ENCODE assay signal across 11 cellular contexts in the genomic region with DNA sequence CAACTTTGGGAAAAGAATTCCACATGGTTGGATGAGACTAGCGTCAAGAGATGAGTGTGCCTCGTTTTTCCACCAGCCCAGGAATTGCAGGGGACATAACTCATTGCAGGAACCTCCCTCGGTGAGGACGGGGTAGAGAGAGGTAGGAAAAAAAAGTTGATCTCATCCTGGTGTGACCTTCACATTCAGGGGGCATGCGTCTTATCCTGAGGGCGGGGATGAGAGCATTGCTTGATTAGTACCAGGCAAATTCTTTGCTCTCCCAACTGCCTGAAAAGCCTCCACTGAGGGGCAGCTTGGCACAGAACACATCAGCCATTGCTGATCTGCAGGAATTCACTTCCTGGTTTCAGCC. TPM values are rescaled to one million over a fixed set of nuclear protein-coding genes. Genes with fewer than 3 reads are reported as not detected.
A peak's percentile ranks its signal among the peaks of the same experiment; 100 is the strongest.
DNase-seq lines count a peak whose midpoint lies in the region; ATAC-seq, FAIRE-seq and TF ChIP-seq lines count a peak whose summit lies in the region.
"Had no signal": no experiment of that assay in that cellular context is flagged by ENCODE, and none has a peak within 500 bp of the region (broad histone marks: within the 10 kb centered on the region; RNA-seq: fewer than 3 reads in every experiment).

No MANE protein-coding gene starts in this region.

- no peaks in the 10 kb centered on the region for H3K79me1 ChIP-seq in H1 (ENCODE audit: low read depth, low read length)

- H3K4ac ChIP-seq in H1 (replicated peaks; ENCODE audit: insufficient read length, low read depth, low read length), result no peak overlapping the region

- H2AFZ ChIP-seq in H1 (ENCODE audit: low read length), result peak overlapping the region; percentile 55; the same call in 1 of the 2 replicates

- no peak overlapping the region for H3K56ac ChIP-seq in H1 (replicated peaks; ENCODE audit: insufficient read length, low read depth, low read length)

- H3K18ac ChIP-seq in H1 (ENCODE audit: extremely low read depth, low read length), result no peak overlapping the region

- no peaks in the 10 kb centered on the region for H4K20me1 ChIP-seq in H1 (replicated peaks in 1 of 2; ENCODE audit: control insufficient read depth in 1 of 2, insufficient read depth in 2 of 2, low read length in 2 of 2)

- H2AK5ac ChIP-seq in H1 (ENCODE audit: low read depth, low read length), result no peak overlapping the region

- peaks cover 21% of the 10 kb centered on the region for H3K36me3 Mint-ChIP-seq in CD4-positive, CD25-positive, alpha-beta regulatory T cell
- no peaks in the 10 kb centered on the region for H3K36me3 Mint-ChIP-seq in nephron (ENCODE audit: low read depth)
- peaks cover 15% of the 10 kb centered on the region for H3K36me3 Mint-ChIP-seq in activated T-cell treated with anti-CD3 and anti-CD28 coated beads, Interleukin-2, amount 50 U/mL, for 4 hours (ENCODE audit: insufficient read depth)

- H4K8ac ChIP-seq in H1 (ENCODE audit: extremely low read depth, insufficient read depth, low read length), result no peak overlapping the region

- H3K4me1 Mint-ChIP-seq in CD4-positive, CD25-positive, alpha-beta regulatory T cell, result peaks cover 5 to 31% (median 15%) of the 10 kb centered on the region in 4 donors
- H3K4me1 Mint-ChIP-seq in nephron, result peaks cover 15% of the 10 kb centered on the region
- H3K4me1 Mint-ChIP-seq in activated T-cell treated with anti-CD3 and anti-CD28 coated beads, Interleukin-2, amount 50 U/mL, for 4 hours (ENCODE audit: low read depth), result peaks cover 11% of the 10 kb centered on the region

- peak overlapping the region; percentile 63 for H3K27ac ChIP-seq in CD4-positive, CD25-positive, alpha-beta regulatory T cell (ENCODE audit: insufficient read depth, low read length, poor library complexity, severe bottlenecking)
- no peak overlapping the region for H3K27ac ChIP-seq in H1 (ENCODE audit: low read depth, low read length)
- H3K27ac ChIP-seq in tibial artery, result no peak overlapping the region

- H3K4me2 ChIP-seq in H1 (ENCODE audit: insufficient read depth in 1 of 2, low read depth in 2 of 2, low read length in 2 of 2), result peak overlapping the region; percentile 0 to 48; a peak in 2 of 4 replicates

- no peaks in the 10 kb centered on the region for H3K27me3 Mint-ChIP-seq in CD4-positive, CD25-positive, alpha-beta regulatory T cell
- H3K27me3 Mint-ChIP-seq in nephron (ENCODE audit: low read depth), result peaks cover 7% of the 10 kb centered on the region
- no peaks in the 10 kb centered on the region for H3K27me3 Mint-ChIP-seq in activated T-cell treated with anti-CD3 and anti-CD28 coated beads, Interleukin-2, amount 50 U/mL, for 4 hours (ENCODE audit: low read depth)
- H3K27me3 Mint-ChIP-seq: activated T-cell treated with anti-CD3 and anti-CD28 coated beads, Interleukin-2, amount 50 U/mL, for 24 hours had no signal

- no peak overlapping the region for H4K91ac ChIP-seq in H1 (replicated peaks; ENCODE audit: insufficient read length, low read length)

- H3K36me3 ChIP-seq in CD4-positive, CD25-positive, alpha-beta regulatory T cell (ENCODE audit: control insufficient read depth, insufficient read depth, low read length), result peaks cover 31% of the 10 kb centered on the region
- H3K36me3 ChIP-seq in H1 (ENCODE audit: control insufficient read depth in 2 of 4, insufficient read depth in 4 of 4, low read length in 3 of 4), result peaks cover 0 to 18% (median under 1%) of the 10 kb centered on the region in 4 experiments; a peak in 4 of 8 replicates
- H3K36me3 ChIP-seq in tibial artery, result peaks cover 29 to 33% (median 29%) of the 10 kb centered on the region in 3 donors
- H3K36me3 ChIP-seq: breast epithelium had no signal

- no peaks in the 10 kb centered on the region for H3K27me3 ChIP-seq in CD4-positive, CD25-positive, alpha-beta regulatory T cell (ENCODE audit: control insufficient read depth, insufficient read depth, low read length)
- H3K27me3 ChIP-seq in H1 (replicated peaks in 1 of 4; ENCODE audit: control insufficient read depth in 3 of 4, extremely low read depth in 1 of 4, insufficient read depth in 3 of 4, low read length in 3 of 4) (no peaks in the 10 kb centered on the region), tibial artery (no peaks in the 10 kb centered on the region)
- H3K27me3 ChIP-seq: breast epithelium had no signal

- no peaks in the 10 kb centered on the region for H3K23me2 ChIP-seq in H1 (ENCODE audit: low read depth, low read length)

- TF ChIP-seq CTCF in H1 (IDR thresholded peaks at IDR 0.05; ENCODE audit: control extremely low read depth in 1 of 3, insufficient read depth in 1 of 3, low read depth in 1 of 3, low read length in 3 of 3), result no peak
- TF ChIP-seq CTCF in nephron (IDR thresholded peaks at IDR 0.05; ENCODE audit: unreplicated experiment in 3 of 3), result no peak
- no peak for TF ChIP-seq CTCF in tibial artery (IDR thresholded peaks at IDR 0.05)

- peak; percentile 16 for FAIRE-seq in HTR-8/SVneo (lab: Jason Lieb, UNC)
- no peak for FAIRE-seq in H1 (lab: Jason Lieb, UNC)

- ATAC-seq in CD4-positive, CD25-positive, alpha-beta regulatory T cell (ENCODE audit: low read depth in 2 of 2), result no peak
- ATAC-seq in HG02885 (IDR thresholded peaks at IDR 0.05; ENCODE audit: poor library complexity, unreplicated experiment), result no peak
- no peak for ATAC-seq in activated T-cell treated with anti-CD3 and anti-CD28 coated beads, Interleukin-2, amount 50 U/mL, for 4 hours

- peak overlapping the region in 1 of 4 donors; percentile 52 for H3K4me3 Mint-ChIP-seq in CD4-positive, CD25-positive, alpha-beta regulatory T cell
- H3K4me3 Mint-ChIP-seq in nephron, result peak overlapping the region; percentile 44 to 70 (median 54)
- H3K4me3 Mint-ChIP-seq in activated T-cell treated with anti-CD3 and anti-CD28 coated beads, Interleukin-2, amount 50 U/mL, for 4 hours, result no peak overlapping the region
- H3K4me3 Mint-ChIP-seq: activated T-cell treated with anti-CD3 and anti-CD28 coated beads, Interleukin-2, amount 50 U/mL, for 24 hours had no signal

- H3K4me1 ChIP-seq in CD4-positive, CD25-positive, alpha-beta regulatory T cell (ENCODE audit: control insufficient read depth, insufficient read depth, low read length, poor library complexity, severe bottlenecking), result peaks cover 10% of the 10 kb centered on the region
- H3K4me1 ChIP-seq in H1 (replicated peaks in 1 of 4; ENCODE audit: control insufficient read depth in 3 of 4, insufficient read depth in 4 of 4, low read length in 3 of 4), result peaks cover 4 to 12% (median 7%) of the 10 kb centered on the region in 4 experiments
- peaks cover 0 to 10% (median 7%) of the 10 kb centered on the region in 4 donors for H3K4me1 ChIP-seq in tibial artery
- H3K4me1 ChIP-seq: breast epithelium had no signal

- POLR2A ChIA-PET in H1 (lab: Charles Lee; ENCODE audit: partially characterized antibody), result interaction anchor here (0.7 to 1.6 kb wide), 2 partner anchors 10 to 46 kb away, joined by 3 to 6 read pairs; no protein-coding TSS in a partner anchor

- no peak for TF ChIP-seq RAD21 in H1 (IDR thresholded peaks at IDR 0.05 in 1 of 2, conservative IDR thresholded peaks at IDR 0.05 in 1 of 2; ENCODE audit: low read depth in 2 of 2, low read length in 2 of 2)

- no peak overlapping the region for H2BK12ac ChIP-seq in H1 (ENCODE audit: low read depth, low read length)

- no peak for DNase-seq in CD4-positive, CD25-positive, alpha-beta regulatory T cell
- DNase-seq in HTR-8/SVneo (ENCODE audit: insufficient read length, low spot score) (no peak), H1 (ENCODE audit: low read depth in 1 of 2, low spot score in 2 of 2) (no peak), tibial artery (no peak), erythroblast (lab: John Stamatoyannopoulos, UW) (no peak)
- no peak for DNase-seq in activated T-cell treated with anti-CD3 and anti-CD28 coated beads, Interleukin-2, amount 50 U/mL, for 4 hours

- H3K23ac ChIP-seq in H1 (ENCODE audit: insufficient read length), result no peak overlapping the region

- TF ChIP-seq EP300 in H1 (IDR thresholded peaks at IDR 0.05; ENCODE audit: borderline replicate concordance in 1 of 2, low read depth in 2 of 2, low read length in 2 of 2), result no peak

- H3K9me3 ChIP-seq in CD4-positive, CD25-positive, alpha-beta regulatory T cell (ENCODE audit: control insufficient read depth in 2 of 2, low read length in 2 of 2), result no peaks in the 10 kb centered on the region
- H3K9me3 ChIP-seq in H1 (ENCODE audit: insufficient read depth in 2 of 2, low read depth in 1 of 2, low read length in 1 of 2) (no peaks in the 10 kb centered on the region), tibial artery (no peaks in the 10 kb centered on the region)
- H3K9me3 ChIP-seq: breast epithelium had no signal

- H3K4me3 ChIP-seq in CD4-positive, CD25-positive, alpha-beta regulatory T cell (ENCODE audit: low read depth, low read length), result no peak overlapping the region
- 0 out of 8 replicates have a peak overlapping the region, but pooled peaks of 1 of the 4 experiments have one; percentile 19 for H3K4me3 ChIP-seq in H1 (ENCODE audit: extremely low read depth in 1 of 4, insufficient read depth in 2 of 4, low read depth in 3 of 4, low read length in 4 of 4)
- H3K4me3 ChIP-seq in tibial artery, result no peak overlapping the region

- TF ChIP-seq POLR2A in H1 (IDR thresholded peaks at IDR 0.05; ENCODE audit: control extremely low read depth in 1 of 2, low read depth in 2 of 2, low read length in 2 of 2) (no peak), erythroblast (IDR thresholded peaks at IDR 0.05; ENCODE audit: low read length) (no peak)

- intact Hi-C loops in tibial artery (cut with DNase I; ENCODE audit: low total_unique reads), result loop anchor here (2.0 kb wide), 1 partner anchor 21 kb away; no protein-coding TSS in a partner anchor

- no peak overlapping the region for H2BK5ac ChIP-seq in H1 (ENCODE audit: low read depth, low read length)

- H2BK20ac ChIP-seq in H1 (ENCODE audit: low read length), result no peak overlapping the region

- H3K9ac ChIP-seq in H1 (replicated peaks in 1 of 4; ENCODE audit: extremely low read depth in 1 of 4, low read depth in 3 of 4, low read length in 3 of 4), result no peak overlapping the region

- peaks cover 0 to 2% (median 0%) of the 10 kb centered on the region in 7 donors for H3K9me3 Mint-ChIP-seq in CD4-positive, CD25-positive, alpha-beta regulatory T cell
- H3K9me3 Mint-ChIP-seq in nephron, result no peaks in the 10 kb centered on the region
- H3K9me3 Mint-ChIP-seq in activated T-cell treated with anti-CD3 and anti-CD28 coated beads, Interleukin-2, amount 50 U/mL, for 4 hours, result no peaks in the 10 kb centered on the region
- H3K9me3 Mint-ChIP-seq: activated T-cell treated with anti-CD3 and anti-CD28 coated beads, Interleukin-2, amount 50 U/mL, for 24 hours had no signal

- H4K5ac ChIP-seq in H1 (ENCODE audit: insufficient read length, low read depth, low read length), result no peak overlapping the region

- H2BK120ac ChIP-seq in H1 (replicated peaks; ENCODE audit: low read depth, low read length), result no peak overlapping the region

- peak overlapping the region; percentile 36 to 76 (median 62) for H3K27ac Mint-ChIP-seq in CD4-positive, CD25-positive, alpha-beta regulatory T cell
- H3K27ac Mint-ChIP-seq in nephron, result peak overlapping the region; percentile 19 to 68 (median 53)

- WGBS in H1 (ENCODE audit: extremely low coverage in 1 of 2, insufficient coverage in 1 of 2, insufficient read length in 1 of 2, insufficient replicate concordance in 2 of 2, low coverage in 1 of 2, low lambda C conversion rate in 2 of 2, missing lambda C conversion rate in 1 of 2), 2 experiments, result 69% methylated on average over 6 of the region's 6 CpGs; no CpG with 5 or more reads in 1 of the 2 experiments

- no peaks in the 10 kb centered on the region for H3K79me2 ChIP-seq in H1 (ENCODE audit: control insufficient read depth in 1 of 2, insufficient read depth in 2 of 2, low read length in 2 of 2)

- CTCF ChIA-PET in H1 (lab: Charles Lee; ENCODE audit: partially characterized antibody), result interaction anchor here (0.9 to 4.1 kb wide), 15 partner anchors 10 to 133 kb away, joined by 3 to 15 read pairs (median 5); a partner anchor contains a TSS

- H3K14ac ChIP-seq in H1 (ENCODE audit: insufficient read length), result no peak overlapping the region

- no peak overlapping the region for H2BK15ac ChIP-seq in H1 (ENCODE audit: low read length)

RNA-seq across cellular contexts. Expression of gene TLDC2, which starts 11.8 kb away (rescaled TPM):
- total RNA-seq in CD4-positive, CD25-positive, alpha-beta regulatory T cell, result not detected
- polyA plus RNA-seq in CD4-positive, CD25-positive, alpha-beta regulatory T cell, result under 1 TPM; 0.32 to 0.57 (median 0.41) TPM
- 0.23 and 0.34 TPM in 2 replicates for total RNA-seq in H1 (2021; fragmentation: NEBNext Ultra II Directional; extraction: Animal tissue kit (Norgen Biotek cat#: 25700))
- polyA plus RNA-seq in H1 (2011; rRNA removed), result 0.20 and 0.29 TPM in 2 replicates
- polyA plus RNA-seq in H1 (2011; cell fraction: cytosol; rRNA removed), result 0.25 TPM
- 0.17 TPM for polyA plus RNA-seq in H1 (2011; cell fraction: nucleus; rRNA removed)
- 0.42 to 0.85 TPM (median 0.63 TPM) in 4 replicates for polyA plus RNA-seq in H1 (2012, experiment 1 of 2)
- 0.37 TPM for polyA plus RNA-seq in H1 (2012, experiment 2 of 2)
- 0.06 TPM for polyA plus RNA-seq in H1 (2013, experiment 1 of 2)
- polyA plus RNA-seq in H1 (2013, experiment 2 of 2), result 0.13 TPM
- 0.20 TPM in 1 of 2 replicates, not detected in the other for polyA minus RNA-seq in H1 (2011; rRNA and poly(A)+ RNA removed)
- polyA minus RNA-seq in H1 (2011; cell fraction: cytosol; rRNA and poly(A)+ RNA removed), result not detected
- polyA minus RNA-seq in H1 (2011; cell fraction: nucleus; rRNA and poly(A)+ RNA removed), result 0.60 TPM
- total RNA-seq in activated T-cell treated with anti-CD3 and anti-CD28 coated beads, Interleukin-2, amount 50 U/mL, for 4 hours, result not detected
- total RNA-seq: NCI-H460 had no signal
